In genomic region chr6:125794342-125795137, GRCh38 we compare ENCODE assay signal across 2 cellular contexts.
TF ChIP-seq lines count a peak whose summit lies in the region.

No MANE protein-coding gene starts in this region.

TF ChIP-seq in endothelial cell of umbilical vein, 7 proteins besides CTCF, POLR2A, EP300 and RAD21:
- TF ChIP-seq FOS (IDR thresholded peaks at IDR 0.05; ENCODE audit: borderline replicate concordance, insufficient read depth, low read length) (peak; percentile 55), GATA2 (IDR thresholded peaks at IDR 0.05; ENCODE audit: insufficient read depth, insufficient read length, low read depth, low read length) (peak; percentile 58), JUN (IDR thresholded peaks at IDR 0.05; ENCODE audit: borderline replicate concordance, insufficient read depth, insufficient read length, low read depth) (peak; percentile 81), POLR2AphosphoS5 (IDR thresholded peaks at IDR 0.05; ENCODE audit: insufficient read depth, low read depth, low read length) (no peak)

TF ChIP-seq in GM23338, 12 proteins besides CTCF, POLR2A, EP300 and RAD21:
- TF ChIP-seq STAT1 (IDR thresholded peaks at IDR 0.05; ENCODE audit: unreplicated experiment) (no peak), EZH2 (IDR thresholded peaks at IDR 0.05; ENCODE audit: low read depth, unreplicated experiment) (no peak), CREB1 (CRISPR knock-in tag; IDR thresholded peaks at IDR 0.05; ENCODE audit: low read depth) (no peak), JUNB (IDR thresholded peaks at IDR 0.05; ENCODE audit: unreplicated experiment) (no peak), ZNF114 (CRISPR knock-in tag; IDR thresholded peaks at IDR 0.05) (no peak), EZH2phosphoT487 (IDR thresholded peaks at IDR 0.05; ENCODE audit: unreplicated experiment) (no peak), NANOG (IDR thresholded peaks at IDR 0.05; ENCODE audit: borderline replicate concordance) (no peak), POLR2AphosphoS5 (IDR thresholded peaks at IDR 0.05; ENCODE audit: low read depth) (no peak), REST (IDR thresholded peaks at IDR 0.05; ENCODE audit: unreplicated experiment) (no peak)
- TF ChIP-seq, protein P1, sequence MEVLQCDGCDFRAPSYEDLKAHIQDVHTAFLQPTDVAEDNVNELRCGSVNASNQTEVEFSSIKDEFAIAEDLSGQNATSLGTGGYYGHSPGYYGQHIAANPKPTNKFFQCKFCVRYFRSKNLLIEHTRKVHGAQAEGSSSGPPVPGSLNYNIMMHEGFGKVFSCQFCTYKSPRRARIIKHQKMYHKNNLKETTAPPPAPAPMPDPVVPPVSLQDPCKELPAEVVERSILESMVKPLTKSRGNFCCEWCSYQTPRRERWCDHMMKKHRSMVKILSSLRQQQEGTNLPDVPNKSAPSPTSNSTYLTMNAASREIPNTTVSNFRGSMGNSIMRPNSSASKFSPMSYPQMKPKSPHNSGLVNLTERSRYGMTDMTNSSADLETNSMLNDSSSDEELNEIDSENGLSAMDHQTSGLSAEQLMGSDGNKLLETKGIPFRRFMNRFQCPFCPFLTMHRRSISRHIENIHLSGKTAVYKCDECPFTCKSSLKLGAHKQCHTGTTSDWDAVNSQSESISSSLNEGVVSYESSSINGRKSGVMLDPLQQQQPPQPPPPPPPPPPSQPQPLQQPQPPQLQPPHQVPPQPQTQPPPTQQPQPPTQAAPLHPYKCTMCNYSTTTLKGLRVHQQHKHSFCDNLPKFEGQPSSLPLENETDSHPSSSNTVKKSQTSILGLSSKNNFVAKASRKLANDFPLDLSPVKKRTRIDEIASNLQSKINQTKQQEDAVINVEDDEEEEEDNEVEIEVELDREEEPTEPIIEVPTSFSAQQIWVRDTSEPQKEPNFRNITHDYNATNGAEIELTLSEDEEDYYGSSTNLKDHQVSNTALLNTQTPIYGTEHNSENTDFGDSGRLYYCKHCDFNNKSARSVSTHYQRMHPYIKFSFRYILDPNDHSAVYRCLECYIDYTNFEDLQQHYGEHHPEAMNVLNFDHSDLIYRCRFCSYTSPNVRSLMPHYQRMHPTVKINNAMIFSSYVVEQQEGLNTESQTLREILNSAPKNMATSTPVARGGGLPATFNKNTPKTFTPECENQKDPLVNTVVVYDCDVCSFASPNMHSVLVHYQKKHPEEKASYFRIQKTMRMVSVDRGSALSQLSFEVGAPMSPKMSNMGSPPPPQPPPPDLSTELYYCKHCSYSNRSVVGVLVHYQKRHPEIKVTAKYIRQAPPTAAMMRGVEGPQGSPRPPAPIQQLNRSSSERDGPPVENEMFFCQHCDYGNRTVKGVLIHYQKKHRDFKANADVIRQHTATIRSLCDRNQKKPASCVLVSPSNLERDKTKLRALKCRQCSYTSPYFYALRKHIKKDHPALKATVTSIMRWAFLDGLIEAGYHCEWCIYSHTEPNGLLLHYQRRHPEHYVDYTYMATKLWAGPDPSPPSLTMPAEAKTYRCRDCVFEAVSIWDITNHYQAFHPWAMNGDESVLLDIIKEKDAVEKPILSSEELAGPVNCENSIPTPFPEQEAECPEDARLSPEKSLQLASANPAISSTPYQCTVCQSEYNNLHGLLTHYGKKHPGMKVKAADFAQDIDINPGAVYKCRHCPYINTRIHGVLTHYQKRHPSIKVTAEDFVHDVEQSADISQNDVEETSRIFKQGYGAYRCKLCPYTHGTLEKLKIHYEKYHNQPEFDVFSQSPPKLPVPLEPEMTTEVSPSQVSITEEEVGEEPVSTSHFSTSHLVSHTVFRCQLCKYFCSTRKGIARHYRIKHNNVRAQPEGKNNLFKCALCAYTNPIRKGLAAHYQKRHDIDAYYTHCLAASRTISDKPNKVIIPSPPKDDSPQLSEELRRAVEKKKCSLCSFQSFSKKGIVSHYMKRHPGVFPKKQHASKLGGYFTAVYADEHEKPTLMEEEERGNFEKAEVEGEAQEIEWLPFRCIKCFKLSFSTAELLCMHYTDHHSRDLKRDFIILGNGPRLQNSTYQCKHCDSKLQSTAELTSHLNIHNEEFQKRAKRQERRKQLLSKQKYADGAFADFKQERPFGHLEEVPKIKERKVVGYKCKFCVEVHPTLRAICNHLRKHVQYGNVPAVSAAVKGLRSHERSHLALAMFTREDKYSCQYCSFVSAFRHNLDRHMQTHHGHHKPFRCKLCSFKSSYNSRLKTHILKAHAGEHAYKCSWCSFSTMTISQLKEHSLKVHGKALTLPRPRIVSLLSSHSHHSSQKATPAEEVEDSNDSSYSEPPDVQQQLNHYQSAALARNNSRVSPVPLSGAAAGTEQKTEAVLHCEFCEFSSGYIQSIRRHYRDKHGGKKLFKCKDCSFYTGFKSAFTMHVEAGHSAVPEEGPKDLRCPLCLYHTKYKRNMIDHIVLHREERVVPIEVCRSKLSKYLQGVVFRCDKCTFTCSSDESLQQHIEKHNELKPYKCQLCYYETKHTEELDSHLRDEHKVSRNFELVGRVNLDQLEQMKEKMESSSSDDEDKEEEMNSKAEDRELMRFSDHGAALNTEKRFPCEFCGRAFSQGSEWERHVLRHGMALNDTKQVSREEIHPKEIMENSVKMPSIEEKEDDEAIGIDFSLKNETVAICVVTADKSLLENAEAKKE (CRISPR knock-in tag; IDR thresholded peaks at IDR 0.05): no peak
- TF ChIP-seq, protein P2, sequence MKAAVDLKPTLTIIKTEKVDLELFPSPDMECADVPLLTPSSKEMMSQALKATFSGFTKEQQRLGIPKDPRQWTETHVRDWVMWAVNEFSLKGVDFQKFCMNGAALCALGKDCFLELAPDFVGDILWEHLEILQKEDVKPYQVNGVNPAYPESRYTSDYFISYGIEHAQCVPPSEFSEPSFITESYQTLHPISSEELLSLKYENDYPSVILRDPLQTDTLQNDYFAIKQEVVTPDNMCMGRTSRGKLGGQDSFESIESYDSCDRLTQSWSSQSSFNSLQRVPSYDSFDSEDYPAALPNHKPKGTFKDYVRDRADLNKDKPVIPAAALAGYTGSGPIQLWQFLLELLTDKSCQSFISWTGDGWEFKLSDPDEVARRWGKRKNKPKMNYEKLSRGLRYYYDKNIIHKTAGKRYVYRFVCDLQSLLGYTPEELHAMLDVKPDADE (IDR thresholded peaks at IDR 0.05): no peak
